ENCODE assay signal across 22 cellular contexts in the genomic region with DNA sequence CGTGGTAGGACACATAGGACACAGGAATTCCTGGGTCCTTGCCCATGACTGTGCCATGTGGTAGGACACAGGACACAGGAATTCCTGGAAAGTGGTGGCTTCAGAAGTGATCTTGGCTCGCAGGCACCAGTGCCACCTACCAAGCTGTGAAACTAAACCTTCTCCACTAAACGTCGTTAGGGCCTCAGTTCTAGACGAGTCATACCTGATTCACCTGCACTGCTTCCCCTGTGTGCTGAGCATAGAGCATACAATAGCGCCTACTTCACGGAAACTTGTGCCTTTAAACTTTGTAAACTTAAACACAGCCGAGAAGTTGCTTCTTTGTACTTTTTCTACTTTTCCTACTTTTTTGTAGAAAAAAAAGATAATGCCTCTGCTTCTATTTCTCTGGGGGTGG. TPM values are rescaled to one million over a fixed set of nuclear protein-coding genes. Genes with fewer than 3 reads are reported as not detected.
DNase-seq lines count a peak whose midpoint lies in the region; ATAC-seq, FAIRE-seq and TF ChIP-seq lines count a peak whose summit lies in the region.
"Had no signal": no experiment of that assay in that cellular context is flagged by ENCODE, and none has a peak within 500 bp of the region (broad histone marks: within the 10 kb centered on the region; RNA-seq: fewer than 3 reads in every experiment).

No MANE protein-coding gene starts in this region.

- 16% methylated on average over 8 of the region's 8 CpGs for WGBS in K562 (ENCODE audit: insufficient coverage, low coverage, missing lambda C conversion rate)
- 72% methylated on average over 8 of the region's 8 CpGs for WGBS in prostate gland

- no peak for DNase-seq in activated T-cell treated with anti-CD3 and anti-CD28 coated beads, Interleukin-2, amount 50 U/mL, for 4 hours
- DNase-seq in activated T-cell treated with anti-CD3 and anti-CD28 coated beads for 4 hours (no peak), HCT116 (ENCODE audit: low read depth, low spot score) (no peak), K562 (ENCODE audit: extremely low read depth in 1 of 4, low spot score in 3 of 4) (no peak), prostate gland (ENCODE audit: low spot score) (no peak), brain microvascular endothelial cell (no peak)
- DNase-seq: CD4-positive, CD25-positive, alpha-beta regulatory T cell; DMS79; IMR-90; Karpas-422; MV-4-11; NCI-H1105 treated with DMSO at 0.1 percent for 48 hours; NCI-H1694; NCI-H2171; NCI-H524 treated with DMSO at 0.1 percent for 48 hours; SHP77 had no signal

- H3K36me3 ChIP-seq in HCT116 (ENCODE audit: control insufficient read depth in 1 of 2, insufficient read depth in 2 of 2, low read length in 2 of 2) (no peaks in the 10 kb centered on the region), K562 (ENCODE audit: control insufficient read depth, insufficient read depth, low read length) (no peaks in the 10 kb centered on the region), prostate gland (no peaks in the 10 kb centered on the region), brain microvascular endothelial cell (replicated peaks) (no peaks in the 10 kb centered on the region)

- TF ChIP-seq CTCF in HCT116 (IDR thresholded peaks at IDR 0.05 in 2 of 3, conservative IDR thresholded peaks at IDR 0.05 in 1 of 3; ENCODE audit: borderline replicate concordance in 1 of 3, insufficient read depth in 1 of 3, low read depth in 2 of 3, low read length in 2 of 3), result no peak
- no peak for TF ChIP-seq CTCF in K562 (IDR thresholded peaks at IDR 0.05 in 2 of 3, conservative IDR thresholded peaks at IDR 0.05 in 1 of 3; ENCODE audit: insufficient read depth in 2 of 3, low read depth in 1 of 3, low read length in 3 of 3)
- TF ChIP-seq CTCF in prostate gland (IDR thresholded peaks at IDR 0.05), result no peak
- TF ChIP-seq CTCF in brain microvascular endothelial cell (IDR thresholded peaks at IDR 0.05; ENCODE audit: low read depth, low read length, missing control alignments), result no peak

- RAD21 ChIA-PET in HCT116 (lab: Charles Lee; ENCODE audit: low non-redundant PET in 1 of 2, low total read pairs in 2 of 2, uncharacterized antibody in 2 of 2, unreplicated experiment in 2 of 2), result interaction anchor here in 1 of 2 experiments (0.6 kb wide), 1 partner anchor 62 kb away, joined by 5 read pairs; no protein-coding TSS in a partner anchor

- H3K27me3 Mint-ChIP-seq in activated T-cell treated with anti-CD3 and anti-CD28 coated beads, Interleukin-2, amount 50 U/mL, for 4 hours (ENCODE audit: low read depth), result peaks cover 5% of the 10 kb centered on the region
- H3K27me3 Mint-ChIP-seq: CD4-positive, CD25-positive, alpha-beta regulatory T cell had no signal

- TF ChIP-seq RAD21 in HCT116 (IDR thresholded peaks at IDR 0.05; ENCODE audit: low read depth) (no peak), K562 (CRISPR knock-in tag; conservative IDR thresholded peaks at IDR 0.05 in 1 of 2, IDR thresholded peaks at IDR 0.05 in 1 of 2) (no peak)

- H4K20me1 ChIP-seq in HCT116 (ENCODE audit: insufficient read depth) (no peaks in the 10 kb centered on the region), K562 (replicated peaks; ENCODE audit: control insufficient read depth, insufficient read depth, low read length) (peaks cover 19% of the 10 kb centered on the region; the same call in 1 of the 2 replicates)

- H3K9ac ChIP-seq in HCT116 (ENCODE audit: low read length), result no peak overlapping the region
- no peak overlapping the region for H3K9ac ChIP-seq in K562 (ENCODE audit: insufficient read depth in 1 of 2, low read depth in 2 of 2, low read length in 2 of 2)

- H3K4me1 Mint-ChIP-seq in activated T-cell treated with anti-CD3 and anti-CD28 coated beads, Interleukin-2, amount 50 U/mL, for 4 hours (ENCODE audit: low read depth), result peaks cover 7% of the 10 kb centered on the region

- no peaks in the 10 kb centered on the region for H3K9me3 Mint-ChIP-seq in activated T-cell treated with anti-CD3 and anti-CD28 coated beads, Interleukin-2, amount 50 U/mL, for 4 hours
- H3K9me3 Mint-ChIP-seq: CD4-positive, CD25-positive, alpha-beta regulatory T cell had no signal

- H3K4me3 Mint-ChIP-seq in activated T-cell treated with anti-CD3 and anti-CD28 coated beads, Interleukin-2, amount 50 U/mL, for 4 hours, result no peak overlapping the region

- H3K4me1 ChIP-seq in HCT116 (ENCODE audit: control insufficient read depth in 1 of 2, insufficient read depth in 2 of 2, low read length in 2 of 2) (peaks cover 0 to 9% of the 10 kb centered on the region in 2 experiments; a peak in 1 of 4 replicates), K562 (replicated peaks in 1 of 2; ENCODE audit: control insufficient read depth in 2 of 2, insufficient read depth in 2 of 2, low read length in 2 of 2) (peaks cover 0 to 72% of the 10 kb centered on the region in 2 experiments; a peak in 2 of 5 replicates), prostate gland (replicated peaks) (no peaks in the 10 kb centered on the region)

- H2AFZ ChIP-seq in HCT116 (ENCODE audit: low read depth, low read length, poor library complexity, severe bottlenecking) (no peak overlapping the region), K562 (ENCODE audit: low read depth, low read length) (no peak overlapping the region)

- H3K4me3 ChIP-seq in HCT116 (replicated peaks in 1 of 2; ENCODE audit: low read depth in 1 of 2, low read length in 2 of 2) (no peak overlapping the region), K562 (no peak overlapping the region), prostate gland (no peak overlapping the region), brain microvascular endothelial cell (ENCODE audit: low read depth, low read length) (no peak overlapping the region)

- no peak for TF ChIP-seq POLR2A in HCT116 (IDR thresholded peaks at IDR 0.05; ENCODE audit: borderline replicate concordance, extremely low read depth, insufficient read depth, insufficient read length)
- TF ChIP-seq POLR2A in K562 (conservative IDR thresholded peaks at IDR 0.05), result no peak
- TF ChIP-seq POLR2A in prostate gland (IDR thresholded peaks at IDR 0.05), result no peak

- H3K9me1 ChIP-seq in K562 (ENCODE audit: control insufficient read depth, insufficient read depth, low read length), result no peaks in the 10 kb centered on the region

- intact Hi-C loops in HCT116 (cut with micrococcal nuclease), result no loop called here
- intact Hi-C loops in K562 (cut with micrococcal nuclease), result no loop called here
- intact Hi-C loops in prostate gland (cut with DNase I), result no loop called here

- POLR2A ChIA-PET in HCT116 (lab: Charles Lee), result no interaction called here
- POLR2A ChIA-PET in K562 (lab: Yijun Ruan, JAX), result no interaction called here

- H3K79me2 ChIP-seq in HCT116 (ENCODE audit: insufficient read depth, low read length) (no peaks in the 10 kb centered on the region), K562 (ENCODE audit: control insufficient read depth, insufficient read depth, low read length) (no peaks in the 10 kb centered on the region)

- H3K36me3 Mint-ChIP-seq in activated T-cell treated with anti-CD3 and anti-CD28 coated beads, Interleukin-2, amount 50 U/mL, for 4 hours (ENCODE audit: insufficient read depth), result no peaks in the 10 kb centered on the region
- H3K36me3 Mint-ChIP-seq: CD4-positive, CD25-positive, alpha-beta regulatory T cell had no signal

- H3K27ac ChIP-seq in HCT116 (ENCODE audit: low read depth, low read length) (no peak overlapping the region), K562 (ENCODE audit: extremely low read depth, low read depth, low read length) (no peak overlapping the region), layer of hippocampus (ENCODE audit: low read depth, low read length) (peak overlapping the region; percentile 2), prostate gland (no peak overlapping the region), brain microvascular endothelial cell (no peak overlapping the region)

- no peaks in the 10 kb centered on the region for H3K27me3 ChIP-seq in HCT116 (ENCODE audit: insufficient read depth, low read length)
- H3K27me3 ChIP-seq in K562 (ENCODE audit: control insufficient read depth in 2 of 2, insufficient read depth in 2 of 2, low read length in 2 of 2), result peaks cover 23 to 91% of the 10 kb centered on the region in 2 experiments; a peak in 4 of 5 replicates
- H3K27me3 ChIP-seq in layer of hippocampus (ENCODE audit: control insufficient read depth, insufficient read depth, low read length), result no peaks in the 10 kb centered on the region
- peaks cover 6% of the 10 kb centered on the region for H3K27me3 ChIP-seq in prostate gland (replicated peaks; ENCODE audit: insufficient read depth)
- peaks cover 35% of the 10 kb centered on the region for H3K27me3 ChIP-seq in brain microvascular endothelial cell (replicated peaks)

- no peak for TF ChIP-seq EP300 in K562 (IDR thresholded peaks at IDR 0.05; ENCODE audit: low read length)

- FAIRE-seq in K562 (lab: Jason Lieb, UNC), result peak; percentile 26
- FAIRE-seq: A204.1, H54 had no signal

- H3K4me2 ChIP-seq in HCT116 (ENCODE audit: low read length) (0 out of 2 replicates have a peak overlapping the region, but pooled peaks have one; percentile 23), K562 (ENCODE audit: insufficient read depth, low read length) (no peak overlapping the region)

- CTCF ChIA-PET in HCT116 (lab: Charles Lee) (no interaction called here), K562 (lab: Yijun Ruan, JAX; ENCODE audit: low intra/inter-chr PET ratio) (no interaction called here)

- peak; percentile 30 to 54 for ATAC-seq in activated T-cell treated with anti-CD3 and anti-CD28 coated beads, Interleukin-2, amount 50 U/mL, for 4 hours
- ATAC-seq in HCT116, result 0 out of 2 replicates have a peak, but pooled peaks have one; percentile 35
- no peak for ATAC-seq in K562
- ATAC-seq in GM19467 (IDR thresholded peaks at IDR 0.05; ENCODE audit: unreplicated experiment), result no peak

- H3K9me2 ChIP-seq in HCT116 (ENCODE audit: insufficient read depth), result no peaks in the 10 kb centered on the region

- BruUV-seq in HCT116 (replicated peaks; lab: Mats Ljungman, UMichigan), result no TSS peak
- no TSS peak for BruUV-seq in K562 (replicated peaks; lab: Mats Ljungman, UMichigan)

- no peaks in the 10 kb centered on the region for H3K9me3 ChIP-seq in HCT116 (ENCODE audit: control insufficient read depth in 1 of 2, insufficient read depth in 1 of 2, low read depth in 1 of 2, low read length in 2 of 2)
- H3K9me3 ChIP-seq in K562 (replicated peaks; ENCODE audit: control insufficient read depth, insufficient read depth, low read depth, low read length), result no peaks in the 10 kb centered on the region
- H3K9me3 ChIP-seq in prostate gland, result no peaks in the 10 kb centered on the region

- in situ Hi-C loops in K562 (cut with MboI), result no loop called here
- in situ Hi-C loops in brain microvascular endothelial cell (cut with HindIII; ENCODE audit: low pct_ligation_motif_present, low sequenced_read_pairs), result loop anchor here (25.0 kb wide), 2 partner anchors 149 to 274 kb away; partner anchors contain the start of genes ANTKMT, FBXL16 and METRN

RNA-seq across cellular contexts. Expression of gene SOX8, which starts 4.8 kb away (rescaled TPM):
- 1 to 10 TPM; 2.6 to 4.0 (median 3.5) TPM for total RNA-seq in activated T-cell treated with anti-CD3 and anti-CD28 coated beads, Interleukin-2, amount 50 U/mL, for 4 hours
- total RNA-seq in HCT116 (2021; ENCODE audit: unreplicated experiment) (5.2 TPM), K562 (2014; rRNA removed) (not detected in 2 replicates), K562 (2014; rRNA removed; fragmentation: Illumina TruSeq; extraction: Trizol) (not detected in 2 replicates), K562 (2015; rRNA removed; fragmentation: Illumina TruSeq; extraction: Trizol) (not detected in 2 replicates), K562 (2021) (0.07 TPM in 2 replicates), prostate gland (10 to 100 TPM in 1 of 2 donors, under 1 TPM in 1; 0.59 to 11.9 TPM)
- polyA plus RNA-seq in HCT116 (2012), result 3.1 and 3.8 TPM in 2 replicates
- 0.40 and 1.9 TPM in 2 replicates for total RNA-seq in K562 (2011; cell fraction: chromatin; rRNA removed; ENCODE audit: low replicate concordance)
- 0.66 and 1.3 TPM in 2 replicates for total RNA-seq in K562 (2011; cell fraction: nucleolus; rRNA removed)
- total RNA-seq in K562 (2011; cell fraction: nucleoplasm; rRNA removed), result 0.37 and 0.38 TPM in 2 replicates
- polyA plus RNA-seq in K562 (2011; rRNA removed) (0.09 and 0.15 TPM in 2 replicates), K562 (2014; fragmentation: Illumina TruSeq; extraction: Trizol) (0.04 TPM in 1 of 2 replicates, not detected in the other), K562 (2014; fragmentation: Nextera tagmentation; extraction: Ambion mirVana) (not detected), K562 (2014; rRNA removed) (0.11 and 0.15 TPM in 2 replicates)
- 0.15 and 0.40 TPM in 2 replicates for polyA plus RNA-seq in K562 (2011; cell fraction: cytosol; rRNA removed)
- 0.79 and 1.9 TPM in 2 replicates for polyA plus RNA-seq in K562 (2011; cell fraction: nucleus; rRNA removed)
- polyA plus RNA-seq in K562 (2012), result 0.04 TPM in 2 replicates
- 0.06 TPM in 1 of 2 replicates, not detected in the other for polyA minus RNA-seq in K562 (2011; rRNA and poly(A)+ RNA removed)
- polyA minus RNA-seq in K562 (2011; cell fraction: cytosol; rRNA and poly(A)+ RNA removed), result not detected in 2 replicates
- polyA minus RNA-seq in K562 (2011; cell fraction: nucleus; rRNA and poly(A)+ RNA removed), result 0.22 and 0.40 TPM in 2 replicates
- total RNA-seq: M059J, RPMI7951 had no signal

RNA-seq across cellular contexts. Expression of gene LMF1, which starts 15.6 kb away (rescaled TPM):
- 1 to 10 TPM; 7.7 to 9.9 (median 9.3) TPM for total RNA-seq in activated T-cell treated with anti-CD3 and anti-CD28 coated beads, Interleukin-2, amount 50 U/mL, for 4 hours
- total RNA-seq in HCT116 (2021; ENCODE audit: unreplicated experiment) (12.8 TPM), K562 (2014; rRNA removed) (0.64 and 0.86 TPM in 2 replicates), K562 (2014; rRNA removed; fragmentation: Illumina TruSeq; extraction: Trizol) (0.26 and 0.44 TPM in 2 replicates), K562 (2015; rRNA removed; fragmentation: Illumina TruSeq; extraction: Trizol) (0.41 and 0.47 TPM in 2 replicates), K562 (2021) (1.5 and 2.3 TPM in 2 replicates), prostate gland (10 to 100 TPM; 86.1 to 87.5 TPM)
- polyA plus RNA-seq in HCT116 (2012), result 17.9 and 18.6 TPM in 2 replicates
- 10.7 and 19.1 TPM in 2 replicates for total RNA-seq in K562 (2011; cell fraction: chromatin; rRNA removed; ENCODE audit: low replicate concordance)
- total RNA-seq in K562 (2011; cell fraction: nucleolus; rRNA removed), result 10.8 and 12.0 TPM in 2 replicates
- 11.5 and 12.0 TPM in 2 replicates for total RNA-seq in K562 (2011; cell fraction: nucleoplasm; rRNA removed)
- polyA plus RNA-seq in K562 (2011; rRNA removed) (1.0 and 1.5 TPM in 2 replicates), K562 (2014; fragmentation: Illumina TruSeq; extraction: Trizol) (1.1 TPM in 1 of 2 replicates, not detected in the other), K562 (2014; fragmentation: Nextera tagmentation; extraction: Ambion mirVana) (under 1 TPM; 0.11 TPM), K562 (2014; rRNA removed) (0.98 and 1.6 TPM in 2 replicates)
- polyA plus RNA-seq in K562 (2011; cell fraction: cytosol; rRNA removed), result 1.7 and 3.2 TPM in 2 replicates
- 6.1 and 9.0 TPM in 2 replicates for polyA plus RNA-seq in K562 (2011; cell fraction: nucleus; rRNA removed)
- polyA plus RNA-seq in K562 (2012), result 1.1 and 4.6 TPM in 2 replicates
- polyA minus RNA-seq in K562 (2011; rRNA and poly(A)+ RNA removed), result 3.7 and 4.0 TPM in 2 replicates
- 3.2 and 3.4 TPM in 2 replicates for polyA minus RNA-seq in K562 (2011; cell fraction: cytosol; rRNA and poly(A)+ RNA removed)
- 5.8 and 7.9 TPM in 2 replicates for polyA minus RNA-seq in K562 (2011; cell fraction: nucleus; rRNA and poly(A)+ RNA removed)

Comparison
In these comparisons a context has a peak if more than half of its experiments do, and no peak if none do; other contexts are left out.
1. ATAC-seq: peak in activated T-cell treated with anti-CD3 and anti-CD28 coated beads, Interleukin-2, amount 50 U/mL, for 4 hours (2 of 2) and HCT116 (single experiment); none in K562 (single experiment) and GM19467 (single experiment).